Comparison of ENCODE assay signal across 22 cellular contexts in the genomic region with DNA sequence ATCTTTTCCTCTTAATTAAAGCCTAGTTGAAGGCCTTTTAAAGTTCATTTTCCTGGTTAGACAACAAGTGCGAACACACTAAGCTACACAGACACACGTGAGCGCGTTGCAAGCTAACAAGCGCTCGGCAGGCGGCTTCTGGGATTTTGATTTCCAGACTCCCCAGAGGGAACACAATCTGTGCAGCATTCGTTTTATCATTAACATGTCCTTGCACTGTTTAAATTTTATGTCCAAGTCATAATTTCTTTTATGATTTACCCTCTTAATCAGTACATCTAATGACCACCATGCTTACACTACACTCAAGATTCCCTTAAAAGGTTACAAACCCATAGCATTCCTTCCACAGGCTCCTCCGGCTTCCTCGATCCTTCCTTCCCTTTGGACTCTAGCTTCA. TPM values are rescaled to one million over a fixed set of nuclear protein-coding genes. Genes with fewer than 3 reads are reported as not detected.
"Had no signal": no experiment of that assay in that cellular context is flagged by ENCODE, and none has a peak within 500 bp of the region (broad histone marks: within the 10 kb centered on the region; RNA-seq: fewer than 3 reads in every experiment).

No MANE protein-coding gene starts in this region.

- H3K9me3 ChIP-seq: spleen, thyroid gland had no signal

- H3K27me3 ChIP-seq: brain microvascular endothelial cell, dorsolateral prefrontal cortex, spleen, thyroid gland had no signal

- ATAC-seq: activated naive CD4-positive, alpha-beta T cell treated with anti-CD3 and anti-CD28 coated beads, Interleukin-2, amount 50 U/mL, for 72 hours; activated T-helper 17 cell treated with anti-CD3 and anti-CD28 coated beads, Interleukin-2, amount 50 U/mL, for 72 hours; effector memory CD8-positive, alpha-beta T cell; left lobe of liver; T-cell had no signal

- H3K4me3 ChIP-seq: dorsolateral prefrontal cortex, spleen, thyroid gland had no signal

- H3K36me3 ChIP-seq: thyroid gland had no signal

- H3K27ac ChIP-seq: brain microvascular endothelial cell, dorsolateral prefrontal cortex, thyroid gland had no signal

- DNase-seq: activated CD4-positive, alpha-beta T cell treated with anti-CD3 and anti-CD28 coated beads for 1 hour; activated CD8-positive, alpha-beta memory T cell treated with anti-CD3 and anti-CD28 coated beads, Interleukin-2, amount 50 U/mL, for 4 hours; activated T-cell treated with anti-CD3 and anti-CD28 coated beads, Interleukin-2, amount 50 U/mL, for 24 hours; aorta; brain microvascular endothelial cell; central memory CD4-positive, alpha-beta T cell; dorsolateral prefrontal cortex; effector memory CD8-positive, alpha-beta T cell; foreskin fibroblast; kidney; midbrain; nephron progenitor cell; retina; spleen; stimulated activated CD4-positive, alpha-beta T cell treated with anti-CD3 and anti-CD28 coated beads, Interleukin-4, amount 100 ng/mL, for 1 hour; stimulated activated naive CD4-positive, alpha-beta T cell; substantia nigra; T-cell; thyroid gland had no signal

RNA-seq across cellular contexts. Expression of a gene that starts 16.8 kb away (rescaled TPM):
- total RNA-seq: activated T-helper 17 cell treated with anti-CD3 and anti-CD28 coated beads, Interleukin-2, amount 50 U/mL, for 72 hours had no signal
